In the genomic region with DNA sequence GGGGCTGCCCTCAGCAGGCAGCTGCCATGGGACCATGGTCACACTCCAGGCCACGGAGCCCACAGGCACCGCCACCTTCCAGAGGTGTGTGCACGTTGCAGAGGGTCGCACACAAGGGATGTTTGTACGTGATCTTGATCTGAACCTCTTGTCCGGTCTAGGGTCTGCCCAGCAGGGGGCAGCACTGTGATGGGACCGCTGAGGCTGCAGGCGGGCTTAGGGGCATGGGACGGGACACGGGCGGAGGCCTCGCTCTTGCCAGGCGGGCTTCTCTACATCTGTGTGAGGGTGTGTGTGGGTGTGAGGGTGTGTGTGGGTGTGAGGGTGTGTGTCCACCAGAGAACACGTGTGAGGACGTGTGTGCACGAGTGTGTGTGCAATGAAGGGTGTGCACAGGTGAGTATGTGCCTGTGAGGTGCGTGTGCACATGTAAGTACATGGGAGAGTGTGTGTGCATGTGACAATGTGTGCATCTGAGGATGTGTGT, we compare ENCODE assay signal across 8 cellular contexts. TPM values are rescaled to one million over a fixed set of nuclear protein-coding genes. Genes with fewer than 3 reads are reported as not detected.
A peak's percentile ranks its signal among the peaks of the same experiment; 100 is the strongest.
DNase-seq lines count a peak whose midpoint lies in the region; ATAC-seq, FAIRE-seq and TF ChIP-seq lines count a peak whose summit lies in the region.

No MANE protein-coding gene starts in this region.

- no peak for TF ChIP-seq POLR2A in H54 (IDR thresholded peaks at IDR 0.05; ENCODE audit: low read depth, low read length)

- no peaks in the 10 kb centered on the region for H3K4me1 Mint-ChIP-seq in HFFc6 (ENCODE audit: low read depth)
- peaks cover 6 to 18% (median 11%) of the 10 kb centered on the region in 7 donors for H3K4me1 Mint-ChIP-seq in naive thymus-derived CD4-positive, alpha-beta T cell

- peak; percentile 67 for TF ChIP-seq CTCF in AG09309 (IDR thresholded peaks at IDR 0.05; ENCODE audit: control insufficient read depth, insufficient read depth, low read depth, low read length, missing control alignments)
- peak; percentile 75 for TF ChIP-seq CTCF in HFFc6 (IDR thresholded peaks at IDR 0.05)

- no peak overlapping the region for H3K27ac ChIP-seq in naive thymus-derived CD4-positive, alpha-beta T cell (ENCODE audit: low read depth, low read length)

- no peaks in the 10 kb centered on the region for H3K9me3 Mint-ChIP-seq in HFFc6
- H3K9me3 Mint-ChIP-seq in naive thymus-derived CD4-positive, alpha-beta T cell = peaks cover 0 to 2% (median 0%) of the 10 kb centered on the region in 11 donors

- no peak overlapping the region for H3K4me3 ChIP-seq in AG09309 (ENCODE audit: control insufficient read depth, low read depth, low read length)
- no peak overlapping the region for H3K4me3 ChIP-seq in naive thymus-derived CD4-positive, alpha-beta T cell (ENCODE audit: low read length)

- DNase-seq in AG09309 (ENCODE audit: low read depth) (no peak), HFFc6 (no peak), ecto neural progenitor cell (ENCODE audit: low spot score) (peak; percentile 83), H54 (ENCODE audit: insufficient read length, low spot score) (no peak)
- DNase-seq in activated CD4-positive, alpha-beta T cell treated with anti-CD3 and anti-CD28 coated beads for 48 hours = peak; percentile 79
- DNase-seq in naive thymus-derived CD4-positive, alpha-beta T cell = peak; percentile 60 to 73 (median 68)
- peak; percentile 81 for DNase-seq in stimulated activated naive CD8-positive, alpha-beta T cell treated with anti-CD3 and anti-CD28 coated beads, Interleukin-15, Interleukin-2, amounts not matched to agents 100 U/mL and 50 U/mL, for 24 hours

- H3K36me3 ChIP-seq in naive thymus-derived CD4-positive, alpha-beta T cell (ENCODE audit: control insufficient read depth in 2 of 3, insufficient read depth in 3 of 3, low read length in 3 of 3) = no peaks in the 10 kb centered on the region

- no peaks in the 10 kb centered on the region for H3K36me3 Mint-ChIP-seq in HFFc6 (ENCODE audit: low read depth)
- no peaks in the 10 kb centered on the region for H3K36me3 Mint-ChIP-seq in naive thymus-derived CD4-positive, alpha-beta T cell

- H3K27me3 ChIP-seq in naive thymus-derived CD4-positive, alpha-beta T cell (ENCODE audit: control insufficient read depth in 2 of 2, insufficient read depth in 2 of 2, low read length in 2 of 2) = no peaks in the 10 kb centered on the region

- H3K4me3 Mint-ChIP-seq in HFFc6 = no peak overlapping the region
- H3K4me3 Mint-ChIP-seq in naive thymus-derived CD4-positive, alpha-beta T cell = no peak overlapping the region

- FAIRE-seq in H54 (lab: Jason Lieb, UNC) = no peak

- POLR2A ChIA-PET in naive thymus-derived CD4-positive, alpha-beta T cell (lab: Charles Lee) = interaction anchor here (1.2 kb wide), 1 partner anchor 314 kb away, joined by 4 read pairs; no protein-coding TSS in a partner anchor

- H3K27me3 Mint-ChIP-seq in HFFc6 (ENCODE audit: insufficient read depth) = peaks cover 16% of the 10 kb centered on the region
- H3K27me3 Mint-ChIP-seq in naive thymus-derived CD4-positive, alpha-beta T cell = peaks cover 0 to 11% (median 2%) of the 10 kb centered on the region in 5 donors

- intact Hi-C loops in naive thymus-derived CD4-positive, alpha-beta T cell (cut with micrococcal nuclease) = loop anchor here (1.0 kb wide), 3 partner anchors 89 to 401 kb away; no protein-coding TSS in a partner anchor

- H3K9me3 ChIP-seq in naive thymus-derived CD4-positive, alpha-beta T cell (ENCODE audit: control insufficient read depth in 2 of 3, low read length in 3 of 3) = no peaks in the 10 kb centered on the region

- CTCF ChIA-PET in naive thymus-derived CD4-positive, alpha-beta T cell (lab: Charles Lee) = interaction anchor here (1.0 kb wide), 1 partner anchor 327 kb away, joined by 3 read pairs; no protein-coding TSS in a partner anchor

- H3K27ac Mint-ChIP-seq in HFFc6 = no peak overlapping the region
- H3K27ac Mint-ChIP-seq in naive thymus-derived CD4-positive, alpha-beta T cell = no peak overlapping the region

- peaks cover 0 to 5% of the 10 kb centered on the region in 2 donors for H3K4me1 ChIP-seq in naive thymus-derived CD4-positive, alpha-beta T cell (ENCODE audit: control insufficient read depth in 2 of 2, insufficient read depth in 2 of 2, low read length in 2 of 2)

- peak; percentile 84 for ATAC-seq in naive thymus-derived CD4-positive, alpha-beta T cell
- ATAC-seq in stimulated activated naive CD8-positive, alpha-beta T cell treated with anti-CD3 and anti-CD28 coated beads, Interleukin-15, Interleukin-2, amounts not matched to agents 100 U/mL and 50 U/mL, for 24 hours = peak; percentile 43
- ATAC-seq in HG03175 (IDR thresholded peaks at IDR 0.05; ENCODE audit: unreplicated experiment) = no peak

RNA-seq across cellular contexts. Expression of a gene that starts 52.4 kb away (rescaled TPM):
- not detected for total RNA-seq in HFFc6 (2021; fragmentation: NEBNext Ultra II Directional; extraction: Animal tissue kit (Norgen Biotek cat#: 25700))
- 10 to 100 TPM in 4 of 5 experiments, 1 to 10 TPM in 1; 4.5 to 51.2 (median 30.9) TPM for total RNA-seq in naive thymus-derived CD4-positive, alpha-beta T cell
- 1 to 10 TPM in 1 of 2 donors, under 1 TPM in 1; 0.40 to 1.8 TPM for polyA plus RNA-seq in naive thymus-derived CD4-positive, alpha-beta T cell

Comparison
In these comparisons a context has a peak if more than half of its experiments do, and no peak if none do; other contexts are left out.
1. DNase-seq: peak in activated CD4-positive, alpha-beta T cell treated with anti-CD3 and anti-CD28 coated beads for 48 hours (single experiment), ecto neural progenitor cell (single experiment), naive thymus-derived CD4-positive, alpha-beta T cell (9 of 9) and stimulated activated naive CD8-positive, alpha-beta T cell treated with anti-CD3 and anti-CD28 coated beads, Interleukin-15, Interleukin-2, amounts not matched to agents 100 U/mL and 50 U/mL, for 24 hours (single experiment); none in AG09309 (single experiment), HFFc6 (single experiment) and H54 (single experiment).
2. RNA of a gene that starts 52.4 kb away (total RNA-seq): 4.5 to 51.2 TPM in naive thymus-derived CD4-positive, alpha-beta T cell; not detected in HFFc6; every median in the first group is over 4 times any median in the second.